In the genomic region with DNA sequence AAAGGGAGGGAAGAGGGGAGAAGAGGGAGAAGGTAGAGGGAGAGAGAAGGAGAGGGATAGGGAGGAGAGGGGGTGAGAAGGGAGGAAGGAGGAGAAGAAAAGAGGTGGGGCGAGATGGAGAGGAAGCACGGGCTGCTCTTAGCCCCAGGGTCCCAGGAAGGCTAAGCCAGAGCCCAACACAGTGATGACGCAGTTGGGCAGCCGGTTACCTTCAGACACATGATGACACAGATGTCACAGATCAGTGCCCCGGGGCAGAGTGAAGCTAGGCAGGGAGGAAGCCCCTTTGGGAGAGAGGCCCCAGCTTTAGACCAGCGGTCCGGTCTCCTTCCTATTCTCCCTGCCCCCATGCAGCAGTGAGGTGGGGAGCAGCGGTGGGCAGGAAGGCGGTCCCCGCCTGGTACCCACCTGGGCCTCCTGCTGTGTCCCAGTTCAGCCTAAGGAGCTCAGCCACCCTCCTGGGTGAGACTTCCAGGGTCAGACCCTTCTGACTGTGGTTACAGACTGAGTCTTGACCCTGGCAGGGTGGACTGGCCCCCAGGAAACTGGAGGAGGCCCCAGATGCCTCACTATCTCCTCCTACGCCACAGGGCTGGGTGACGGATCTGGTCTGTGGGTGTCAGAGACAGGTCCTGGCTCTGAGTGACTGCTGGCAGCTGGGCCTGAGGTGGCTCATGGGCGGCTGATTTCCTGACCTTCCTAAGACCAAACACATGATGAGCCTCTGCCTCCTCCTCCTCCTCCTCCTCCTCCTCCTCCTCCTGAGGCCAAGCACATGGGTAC, we compare ENCODE assay signal across 16 cellular contexts. TPM values are rescaled to one million over a fixed set of nuclear protein-coding genes. Genes with fewer than 3 reads are reported as not detected.
"Had no signal": no experiment of that assay in that cellular context is flagged by ENCODE, and none has a peak within 500 bp of the region (broad histone marks: within the 10 kb centered on the region; RNA-seq: fewer than 3 reads in every experiment).

No MANE protein-coding gene starts in this region.

- DNase-seq: activated CD4-positive, alpha-beta T cell treated with anti-CD3 and anti-CD28 coated beads, Interleukin-2, amount 50 U/mL, for 4 hours; activated CD4-positive, CD25-positive, alpha-beta regulatory T cell treated with anti-CD3 and anti-CD28 coated beads, Interleukin-2, amount 50 U/mL, for 72 hours; activated naive CD4-positive, alpha-beta T cell treated with Interleukin-2 at 50 U/mL for 16 hours; activated naive CD8-positive, alpha-beta T cell treated with anti-CD3 and anti-CD28 coated beads, Interleukin-2, amount 50 U/mL, for 24 hours; dermis blood vessel endothelial cell; mucosa of descending colon; naive thymus-derived CD8-positive, alpha-beta T cell; nucleus accumbens; stimulated activated CD4-positive, alpha-beta T cell treated with anti-CD3 and anti-CD28 coated beads, Interleukin-4, amount 100 ng/mL, for 4 hours; stimulated activated CD8-positive, alpha-beta memory T cell treated with anti-CD3 and anti-CD28 coated beads, Interleukin-4, amount 100 ng/mL, for 48 hours; upper lobe of right lung had no signal

- ATAC-seq: activated naive CD8-positive, alpha-beta T cell treated with anti-CD3 and anti-CD28 coated beads, Interleukin-2, amount 50 U/mL, for 24 hours; activated T-helper 17 cell treated with anti-CD3 and anti-CD28 coated beads, Interleukin-2, amount 50 U/mL, for 72 hours; left lobe of liver; mucosa of descending colon; naive thymus-derived CD8-positive, alpha-beta T cell; upper lobe of right lung had no signal

- H3K4me1 ChIP-seq: ascending aorta, breast epithelium, upper lobe of right lung had no signal

- H3K4me3 ChIP-seq: ascending aorta, breast epithelium, mucosa of descending colon, smooth muscle cell, upper lobe of right lung had no signal

- H3K36me3 ChIP-seq: ascending aorta, breast epithelium, upper lobe of right lung had no signal

- H3K27me3 ChIP-seq: ascending aorta had no signal

- H3K9me3 ChIP-seq: ascending aorta, breast epithelium, mucosa of descending colon, upper lobe of right lung had no signal

- H3K4me2 ChIP-seq: smooth muscle cell had no signal

- H3K27ac ChIP-seq: ascending aorta, breast epithelium, upper lobe of right lung had no signal

RNA-seq across cellular contexts. Expression of a gene that starts 38.8 kb away (rescaled TPM):
- polyA plus RNA-seq: naive thymus-derived CD8-positive, alpha-beta T cell had no signal
